ENCODE assay signal across 18 cellular contexts in genomic region chr2:176072292-176072669, GRCh38. TPM values are rescaled to one million over a fixed set of nuclear protein-coding genes. Genes with fewer than 3 reads are reported as not detected.
DNase-seq lines count a peak whose midpoint lies in the region; ATAC-seq, FAIRE-seq and TF ChIP-seq lines count a peak whose summit lies in the region.
"Had no signal": no experiment of that assay in that cellular context is flagged by ENCODE, and none has a peak within 500 bp of the region (broad histone marks: within the 10 kb centered on the region; RNA-seq: fewer than 3 reads in every experiment).

No MANE protein-coding gene starts in this region.

- H3K4me3 ChIP-seq in K562 = no peak overlapping the region
- H3K4me3 ChIP-seq in endothelial cell of umbilical vein (replicated peaks in 1 of 3; ENCODE audit: insufficient read depth in 1 of 3, low read depth in 1 of 3, low read length in 3 of 3) = no peak overlapping the region
- H3K4me3 ChIP-seq in aorta (ENCODE audit: low read length in 2 of 2) = no peak overlapping the region
- H3K4me3 ChIP-seq: GM23248, HAP-1 had no signal

- H3K9ac ChIP-seq in K562 (ENCODE audit: insufficient read depth in 1 of 2, low read depth in 2 of 2, low read length in 2 of 2) = no peak overlapping the region
- no peak overlapping the region for H3K9ac ChIP-seq in endothelial cell of umbilical vein (replicated peaks; ENCODE audit: extremely low read depth, insufficient read depth, low read length)
- H3K9ac ChIP-seq: GM23248 had no signal

- TF ChIP-seq CTCF in K562 (IDR thresholded peaks at IDR 0.05 in 2 of 3, conservative IDR thresholded peaks at IDR 0.05 in 1 of 3; ENCODE audit: insufficient read depth in 2 of 3, low read depth in 1 of 3, low read length in 3 of 3) (no peak), endothelial cell of umbilical vein (IDR thresholded peaks at IDR 0.05; ENCODE audit: extremely low read depth in 1 of 2, insufficient read depth in 1 of 2, low read depth in 1 of 2, low read length in 2 of 2) (no peak)

- in situ Hi-C loops in K562 (cut with MboI) = loop anchor here (10.0 kb wide), 1 partner anchor 387 kb away; no protein-coding TSS in a partner anchor

- H3K4me1 ChIP-seq in K562 (replicated peaks in 1 of 2; ENCODE audit: control insufficient read depth in 2 of 2, insufficient read depth in 2 of 2, low read length in 2 of 2) (peaks cover 3 to 20% of the 10 kb centered on the region in 2 experiments; a peak in 2 of 5 replicates), endothelial cell of umbilical vein (ENCODE audit: control insufficient read depth, extremely low read depth, insufficient read depth, low read length) (peaks cover 3% of the 10 kb centered on the region), aorta (ENCODE audit: control insufficient read depth in 1 of 2, insufficient read depth in 2 of 2, low read length in 2 of 2) (no peaks in the 10 kb centered on the region)

- dilution Hi-C loops in endothelial cell of umbilical vein (cut with MboI; ENCODE audit: extremely low pct_ligation_motif_present, low sequenced_read_pairs) = no loop called here

- POLR2A ChIA-PET in K562 (lab: Yijun Ruan, JAX) (interaction anchor here (0.6 to 1.2 kb wide), 2 partner anchors 19 to 58 kb away, joined by 3 to 4 read pairs; no protein-coding TSS in a partner anchor), endothelial cell of umbilical vein (lab: Charles Lee) (no interaction called here)

- TF ChIP-seq POLR2A in K562 (conservative IDR thresholded peaks at IDR 0.05) (no peak), endothelial cell of umbilical vein (IDR thresholded peaks at IDR 0.05; ENCODE audit: low read depth, low read length) (no peak)

- H3K27ac ChIP-seq in K562 (ENCODE audit: extremely low read depth, low read depth, low read length) (no peak overlapping the region), endothelial cell of umbilical vein (ENCODE audit: insufficient read depth, low read depth, low read length) (no peak overlapping the region), aorta (ENCODE audit: low read depth in 1 of 2, low read length in 2 of 2) (no peak overlapping the region)
- H3K27ac ChIP-seq: GM23248 had no signal

- peaks cover 75 to 76% of the 10 kb centered on the region in 2 experiments for H3K27me3 ChIP-seq in K562 (ENCODE audit: control insufficient read depth in 2 of 2, insufficient read depth in 2 of 2, low read length in 2 of 2)
- peaks cover 92 to 99% of the 10 kb centered on the region in 2 experiments for H3K27me3 ChIP-seq in endothelial cell of umbilical vein (ENCODE audit: control insufficient read depth in 2 of 2, insufficient read depth in 2 of 2, low read length in 2 of 2)
- no peaks in the 10 kb centered on the region for H3K27me3 ChIP-seq in aorta (ENCODE audit: control insufficient read depth in 1 of 2, insufficient read depth in 2 of 2, low read length in 1 of 2)

- H3K9me1 ChIP-seq in K562 (ENCODE audit: control insufficient read depth, insufficient read depth, low read length) (peaks cover 1% of the 10 kb centered on the region), endothelial cell of umbilical vein (replicated peaks; ENCODE audit: control insufficient read depth, extremely low read depth, insufficient read depth, low read length) (no peaks in the 10 kb centered on the region)

- WGBS in K562 (ENCODE audit: insufficient coverage, low coverage, missing lambda C conversion rate) = 2% methylated on average over 5 of the region's 5 CpGs
- 50 to 51% methylated on average over 5 of the region's 5 CpGs for WGBS in aorta, 2 donors

- BruUV-seq in K562 (replicated peaks; lab: Mats Ljungman, UMichigan) (no TSS peak), endothelial cell of umbilical vein (replicated peaks; lab: Mats Ljungman, UMichigan) (no TSS peak)

- H2AFZ ChIP-seq in K562 (ENCODE audit: low read depth, low read length) (no peak overlapping the region), endothelial cell of umbilical vein (ENCODE audit: low read depth, low read length) (no peak overlapping the region)
- H2AFZ ChIP-seq: GM23248 had no signal

- TF ChIP-seq EP300 in K562 (IDR thresholded peaks at IDR 0.05; ENCODE audit: low read length) = no peak

- no peak for TF ChIP-seq RAD21 in K562 (CRISPR knock-in tag; conservative IDR thresholded peaks at IDR 0.05 in 1 of 2, IDR thresholded peaks at IDR 0.05 in 1 of 2)

- CTCF ChIA-PET in K562 (lab: Yijun Ruan, JAX; ENCODE audit: low intra/inter-chr PET ratio) = no interaction called here
- CTCF ChIA-PET in endothelial cell of umbilical vein (lab: Charles Lee) = interaction anchor here (1.5 kb wide), 1 partner anchor 26 kb away, joined by 3 read pairs; no protein-coding TSS in a partner anchor

- H3K36me3 ChIP-seq in K562 (ENCODE audit: control insufficient read depth, insufficient read depth, low read length) = no peaks in the 10 kb centered on the region
- no peaks in the 10 kb centered on the region for H3K36me3 ChIP-seq in endothelial cell of umbilical vein (ENCODE audit: control insufficient read depth in 2 of 2, extremely low read depth in 1 of 2, insufficient read depth in 2 of 2, low read length in 2 of 2)
- H3K36me3 ChIP-seq in aorta (ENCODE audit: control insufficient read depth in 1 of 2, insufficient read depth in 2 of 2, low read length in 1 of 2) = no peaks in the 10 kb centered on the region
- H3K36me3 ChIP-seq: HAP-1 had no signal

- FAIRE-seq in K562 (lab: Jason Lieb, UNC) (no peak), endothelial cell of umbilical vein (lab: Jason Lieb, UNC) (no peak)
- FAIRE-seq: G401.6, GM12892, H54 had no signal

- H3K79me2 ChIP-seq in K562 (ENCODE audit: control insufficient read depth, insufficient read depth, low read length) (no peaks in the 10 kb centered on the region), endothelial cell of umbilical vein (ENCODE audit: control insufficient read depth, insufficient read depth, low read length) (no peaks in the 10 kb centered on the region)

- H3K4me2 ChIP-seq in K562 (ENCODE audit: insufficient read depth, low read length) (no peak overlapping the region), endothelial cell of umbilical vein (ENCODE audit: insufficient read depth, low read length) (no peak overlapping the region)

- H4K20me1 ChIP-seq in K562 (replicated peaks; ENCODE audit: control insufficient read depth, insufficient read depth, low read length) (no peaks in the 10 kb centered on the region; the same call in 1 of the 2 replicates), endothelial cell of umbilical vein (replicated peaks; ENCODE audit: control insufficient read depth, extremely low read depth, insufficient read depth, low read length) (peaks cover 2% of the 10 kb centered on the region)

- DNase-seq in K562 (ENCODE audit: extremely low read depth in 1 of 4, low spot score in 3 of 4) = no peak
- no peak for DNase-seq in endothelial cell of umbilical vein (ENCODE audit: low read depth, low spot score)
- DNase-seq in retina = peak; percentile 9
- no peak for DNase-seq in aorta
- DNase-seq in NCI-H146 treated with DMSO at 0.1 percent for 48 hours (lab: John Stamatoyannopoulos, UW; ENCODE audit: unreplicated experiment) = no peak
- DNase-seq: C1 segment of cervical spinal cord; CD4-positive, alpha-beta memory T cell; COR-L47; DMS153; DND-41; GM23248; HFFc6 had no signal

- ATAC-seq in K562 (no peak), aorta (ENCODE audit: low FRiP score) (no peak)

- intact Hi-C loops in K562 (cut with micrococcal nuclease) (loop anchor here (10.0 kb wide), 1 partner anchor 207 kb away; no protein-coding TSS in a partner anchor), endothelial cell of umbilical vein (cut with micrococcal nuclease) (no loop called here), aorta (cut with DNase I) (no loop called here)

- H3K9me3 ChIP-seq in K562 (replicated peaks; ENCODE audit: control insufficient read depth, insufficient read depth, low read depth, low read length) (no peaks in the 10 kb centered on the region), endothelial cell of umbilical vein (replicated peaks; ENCODE audit: control insufficient read depth, insufficient read depth, low read length) (no peaks in the 10 kb centered on the region), aorta (ENCODE audit: control insufficient read depth, low read length) (peaks cover 3% of the 10 kb centered on the region)
- H3K9me3 ChIP-seq: HAP-1 had no signal

RNA-seq across cellular contexts. Expression of gene EVX2, which starts 11.5 kb away (rescaled TPM):
- total RNA-seq in K562 (2011; cell fraction: chromatin; rRNA removed; ENCODE audit: low replicate concordance) = 0.09 TPM in 1 of 2 replicates, not detected in the other
- total RNA-seq in K562 (2011; cell fraction: nucleolus; rRNA removed) = not detected in 2 replicates
- 0.07 TPM in 1 of 2 replicates, not detected in the other for total RNA-seq in K562 (2011; cell fraction: nucleoplasm; rRNA removed)
- 0.04 TPM in 1 of 2 replicates, not detected in the other for total RNA-seq in K562 (2014; rRNA removed)
- total RNA-seq in K562 (2014; rRNA removed; fragmentation: Illumina TruSeq; extraction: Trizol) = not detected in 2 replicates
- total RNA-seq in K562 (2015; rRNA removed; fragmentation: Illumina TruSeq; extraction: Trizol) = not detected in 2 replicates
- total RNA-seq in K562 (2021) = not detected in 2 replicates
- polyA plus RNA-seq in K562 (2011; rRNA removed) = not detected in 2 replicates
- not detected in 2 replicates for polyA plus RNA-seq in K562 (2011; cell fraction: cytosol; rRNA removed)
- polyA plus RNA-seq in K562 (2011; cell fraction: nucleus; rRNA removed) = not detected in 2 replicates
- 0.01 TPM in 1 of 2 replicates, not detected in the other for polyA plus RNA-seq in K562 (2012)
- not detected in 2 replicates for polyA plus RNA-seq in K562 (2014; fragmentation: Illumina TruSeq; extraction: Trizol)
- not detected for polyA plus RNA-seq in K562 (2014; fragmentation: Nextera tagmentation; extraction: Ambion mirVana)
- polyA plus RNA-seq in K562 (2014; rRNA removed) = not detected in 2 replicates
- not detected in 2 replicates for polyA minus RNA-seq in K562 (2011; rRNA and poly(A)+ RNA removed)
- polyA minus RNA-seq in K562 (2011; cell fraction: cytosol; rRNA and poly(A)+ RNA removed) = not detected in 2 replicates
- not detected in 2 replicates for polyA minus RNA-seq in K562 (2011; cell fraction: nucleus; rRNA and poly(A)+ RNA removed)
- total RNA-seq in endothelial cell of umbilical vein = not detected in 2 replicates
- not detected in 2 replicates for polyA plus RNA-seq in endothelial cell of umbilical vein
- polyA plus RNA-seq in endothelial cell of umbilical vein (2011; cell fraction: cytosol; rRNA removed) = not detected in 2 replicates
- polyA plus RNA-seq in endothelial cell of umbilical vein (2011; cell fraction: nucleus; rRNA removed) = not detected in 2 replicates
- not detected in 2 replicates for polyA plus RNA-seq in endothelial cell of umbilical vein (2012)
- polyA minus RNA-seq in endothelial cell of umbilical vein = not detected in 2 replicates
- not detected for polyA minus RNA-seq in endothelial cell of umbilical vein (2011; cell fraction: cytosol; rRNA and poly(A)+ RNA removed)
- polyA minus RNA-seq in endothelial cell of umbilical vein (2011; cell fraction: nucleus; rRNA and poly(A)+ RNA removed) = not detected in 2 replicates
- not detected for total RNA-seq in aorta
- polyA plus RNA-seq in aorta = not detected
- total RNA-seq: A172; CD4-positive, alpha-beta memory T cell; GM23248; HFFc6 had no signal
- polyA plus RNA-seq: BJ; CD4-positive, alpha-beta memory T cell; GM23248 had no signal

RNA-seq across cellular contexts. Expression of gene HOXD13, which starts 20.2 kb away (rescaled TPM):
- not detected in 2 replicates for total RNA-seq in K562 (2011; cell fraction: chromatin; rRNA removed; ENCODE audit: low replicate concordance)
- total RNA-seq in K562 (2011; cell fraction: nucleolus; rRNA removed) = not detected in 2 replicates
- not detected in 2 replicates for total RNA-seq in K562 (2011; cell fraction: nucleoplasm; rRNA removed)
- not detected in 2 replicates for total RNA-seq in K562 (2014; rRNA removed)
- not detected in 2 replicates for total RNA-seq in K562 (2014; rRNA removed; fragmentation: Illumina TruSeq; extraction: Trizol)
- not detected in 2 replicates for total RNA-seq in K562 (2015; rRNA removed; fragmentation: Illumina TruSeq; extraction: Trizol)
- total RNA-seq in K562 (2021) = not detected in 2 replicates
- 0.03 TPM in 1 of 2 replicates, not detected in the other for polyA plus RNA-seq in K562 (2011; rRNA removed)
- polyA plus RNA-seq in K562 (2011; cell fraction: cytosol; rRNA removed) = 0.07 TPM in 1 of 2 replicates, not detected in the other
- polyA plus RNA-seq in K562 (2011; cell fraction: nucleus; rRNA removed) = not detected in 2 replicates
- 0.04 TPM in 1 of 2 replicates, not detected in the other for polyA plus RNA-seq in K562 (2012)
- 0.04 TPM in 1 of 2 replicates, not detected in the other for polyA plus RNA-seq in K562 (2014; fragmentation: Illumina TruSeq; extraction: Trizol)
- not detected for polyA plus RNA-seq in K562 (2014; fragmentation: Nextera tagmentation; extraction: Ambion mirVana)
- polyA plus RNA-seq in K562 (2014; rRNA removed) = not detected in 2 replicates
- polyA minus RNA-seq in K562 (2011; rRNA and poly(A)+ RNA removed) = not detected in 2 replicates
- polyA minus RNA-seq in K562 (2011; cell fraction: cytosol; rRNA and poly(A)+ RNA removed) = not detected in 2 replicates
- polyA minus RNA-seq in K562 (2011; cell fraction: nucleus; rRNA and poly(A)+ RNA removed) = not detected in 2 replicates
- total RNA-seq in endothelial cell of umbilical vein = not detected in 2 replicates
- not detected in 2 replicates for polyA plus RNA-seq in endothelial cell of umbilical vein
- polyA plus RNA-seq in endothelial cell of umbilical vein (2011; cell fraction: cytosol; rRNA removed) = not detected in 2 replicates
- not detected in 2 replicates for polyA plus RNA-seq in endothelial cell of umbilical vein (2011; cell fraction: nucleus; rRNA removed)
- polyA plus RNA-seq in endothelial cell of umbilical vein (2012) = not detected in 2 replicates
- polyA minus RNA-seq in endothelial cell of umbilical vein = not detected in 2 replicates
- not detected for polyA minus RNA-seq in endothelial cell of umbilical vein (2011; cell fraction: cytosol; rRNA and poly(A)+ RNA removed)
- not detected in 2 replicates for polyA minus RNA-seq in endothelial cell of umbilical vein (2011; cell fraction: nucleus; rRNA and poly(A)+ RNA removed)
- not detected for total RNA-seq in aorta
- not detected for polyA plus RNA-seq in aorta
- total RNA-seq: CD4-positive, alpha-beta memory T cell had no signal
- polyA plus RNA-seq: CD4-positive, alpha-beta memory T cell had no signal

RNA-seq across cellular contexts. Expression of gene HOXD12, which starts 27.3 kb away (rescaled TPM):
- not detected in 2 replicates for total RNA-seq in K562 (2011; cell fraction: chromatin; rRNA removed; ENCODE audit: low replicate concordance)
- not detected in 2 replicates for total RNA-seq in K562 (2011; cell fraction: nucleolus; rRNA removed)
- total RNA-seq in K562 (2011; cell fraction: nucleoplasm; rRNA removed) = not detected in 2 replicates
- not detected in 2 replicates for total RNA-seq in K562 (2014; rRNA removed)
- total RNA-seq in K562 (2014; rRNA removed; fragmentation: Illumina TruSeq; extraction: Trizol) = not detected in 2 replicates
- total RNA-seq in K562 (2015; rRNA removed; fragmentation: Illumina TruSeq; extraction: Trizol) = not detected in 2 replicates
- not detected in 2 replicates for total RNA-seq in K562 (2021)
- polyA plus RNA-seq in K562 (2011; rRNA removed) = not detected in 2 replicates
- polyA plus RNA-seq in K562 (2011; cell fraction: cytosol; rRNA removed) = not detected in 2 replicates
- polyA plus RNA-seq in K562 (2011; cell fraction: nucleus; rRNA removed) = not detected in 2 replicates
- polyA plus RNA-seq in K562 (2012) = not detected in 2 replicates
- polyA plus RNA-seq in K562 (2014; fragmentation: Illumina TruSeq; extraction: Trizol) = not detected in 2 replicates
- not detected for polyA plus RNA-seq in K562 (2014; fragmentation: Nextera tagmentation; extraction: Ambion mirVana)
- polyA plus RNA-seq in K562 (2014; rRNA removed) = not detected in 2 replicates
- polyA minus RNA-seq in K562 (2011; rRNA and poly(A)+ RNA removed) = not detected in 2 replicates
- not detected in 2 replicates for polyA minus RNA-seq in K562 (2011; cell fraction: cytosol; rRNA and poly(A)+ RNA removed)
- polyA minus RNA-seq in K562 (2011; cell fraction: nucleus; rRNA and poly(A)+ RNA removed) = not detected in 2 replicates
- not detected in 2 replicates for total RNA-seq in endothelial cell of umbilical vein
- not detected in 2 replicates for polyA plus RNA-seq in endothelial cell of umbilical vein
- polyA plus RNA-seq in endothelial cell of umbilical vein (2011; cell fraction: cytosol; rRNA removed) = not detected in 2 replicates
- polyA plus RNA-seq in endothelial cell of umbilical vein (2011; cell fraction: nucleus; rRNA removed) = not detected in 2 replicates
- not detected in 2 replicates for polyA plus RNA-seq in endothelial cell of umbilical vein (2012)
- not detected in 2 replicates for polyA minus RNA-seq in endothelial cell of umbilical vein
- polyA minus RNA-seq in endothelial cell of umbilical vein (2011; cell fraction: cytosol; rRNA and poly(A)+ RNA removed) = not detected
- polyA minus RNA-seq in endothelial cell of umbilical vein (2011; cell fraction: nucleus; rRNA and poly(A)+ RNA removed) = not detected in 2 replicates
- total RNA-seq in aorta = not detected
- polyA plus RNA-seq in aorta = not detected
- total RNA-seq: A172; CD4-positive, alpha-beta memory T cell had no signal
- polyA plus RNA-seq: BJ; CD4-positive, alpha-beta memory T cell had no signal

RNA-seq across cellular contexts. Expression of gene HOXD11, which starts 34.8 kb away (rescaled TPM):
- total RNA-seq in K562 (2011; cell fraction: chromatin; rRNA removed; ENCODE audit: low replicate concordance) = not detected in 2 replicates
- total RNA-seq in K562 (2011; cell fraction: nucleolus; rRNA removed) = not detected in 2 replicates
- not detected in 2 replicates for total RNA-seq in K562 (2011; cell fraction: nucleoplasm; rRNA removed)
- total RNA-seq in K562 (2014; rRNA removed) (not detected in 2 replicates), K562 (2014; rRNA removed; fragmentation: Illumina TruSeq; extraction: Trizol) (not detected in 2 replicates), K562 (2015; rRNA removed; fragmentation: Illumina TruSeq; extraction: Trizol) (not detected in 2 replicates), K562 (2021) (not detected in 2 replicates), endothelial cell of umbilical vein (not detected in 2 replicates), aorta (under 1 TPM in 1 of 2 donors, not detected in 1; 0.29 TPM)
- polyA plus RNA-seq in K562 (2011; rRNA removed) (not detected in 2 replicates), K562 (2014; fragmentation: Illumina TruSeq; extraction: Trizol) (not detected in 2 replicates), K562 (2014; fragmentation: Nextera tagmentation; extraction: Ambion mirVana) (not detected), K562 (2014; rRNA removed) (not detected in 2 replicates), endothelial cell of umbilical vein (not detected in 2 replicates), aorta (not detected)
- polyA plus RNA-seq in K562 (2011; cell fraction: cytosol; rRNA removed) = not detected in 2 replicates
- polyA plus RNA-seq in K562 (2011; cell fraction: nucleus; rRNA removed) = not detected in 2 replicates
- polyA plus RNA-seq in K562 (2012) = not detected in 2 replicates
- not detected in 2 replicates for polyA minus RNA-seq in K562 (2011; rRNA and poly(A)+ RNA removed)
- polyA minus RNA-seq in K562 (2011; cell fraction: cytosol; rRNA and poly(A)+ RNA removed) = not detected in 2 replicates
- not detected in 2 replicates for polyA minus RNA-seq in K562 (2011; cell fraction: nucleus; rRNA and poly(A)+ RNA removed)
- not detected in 2 replicates for polyA plus RNA-seq in endothelial cell of umbilical vein (2011; cell fraction: cytosol; rRNA removed)
- not detected in 2 replicates for polyA plus RNA-seq in endothelial cell of umbilical vein (2011; cell fraction: nucleus; rRNA removed)
- not detected in 2 replicates for polyA plus RNA-seq in endothelial cell of umbilical vein (2012)
- polyA minus RNA-seq in endothelial cell of umbilical vein = not detected in 2 replicates
- polyA minus RNA-seq in endothelial cell of umbilical vein (2011; cell fraction: cytosol; rRNA and poly(A)+ RNA removed) = 1.0 TPM
- polyA minus RNA-seq in endothelial cell of umbilical vein (2011; cell fraction: nucleus; rRNA and poly(A)+ RNA removed) = not detected in 2 replicates
- total RNA-seq: CD4-positive, alpha-beta memory T cell had no signal
- polyA plus RNA-seq: CD4-positive, alpha-beta memory T cell had no signal

RNA-seq across cellular contexts. Expression of gene HOXD10, which starts 44.3 kb away (rescaled TPM):
- total RNA-seq in K562 (2011; cell fraction: chromatin; rRNA removed; ENCODE audit: low replicate concordance) = not detected in 2 replicates
- not detected in 2 replicates for total RNA-seq in K562 (2011; cell fraction: nucleolus; rRNA removed)
- total RNA-seq in K562 (2011; cell fraction: nucleoplasm; rRNA removed) = not detected in 2 replicates
- total RNA-seq in K562 (2014; rRNA removed) (not detected in 2 replicates), K562 (2014; rRNA removed; fragmentation: Illumina TruSeq; extraction: Trizol) (not detected in 2 replicates), K562 (2015; rRNA removed; fragmentation: Illumina TruSeq; extraction: Trizol) (not detected in 2 replicates), K562 (2021) (not detected in 2 replicates), endothelial cell of umbilical vein (not detected in 2 replicates), aorta (1 to 10 TPM in 1 of 2 donors, not detected in 1; 1.4 TPM)
- polyA plus RNA-seq in K562 (2011; rRNA removed) (not detected in 2 replicates), K562 (2014; fragmentation: Illumina TruSeq; extraction: Trizol) (not detected in 2 replicates), K562 (2014; fragmentation: Nextera tagmentation; extraction: Ambion mirVana) (not detected), K562 (2014; rRNA removed) (not detected in 2 replicates), endothelial cell of umbilical vein (not detected in 2 replicates), aorta (not detected)
- polyA plus RNA-seq in K562 (2011; cell fraction: cytosol; rRNA removed) = not detected in 2 replicates
- polyA plus RNA-seq in K562 (2011; cell fraction: nucleus; rRNA removed) = not detected in 2 replicates
- polyA plus RNA-seq in K562 (2012) = not detected in 2 replicates
- not detected in 2 replicates for polyA minus RNA-seq in K562 (2011; rRNA and poly(A)+ RNA removed)
- not detected in 2 replicates for polyA minus RNA-seq in K562 (2011; cell fraction: cytosol; rRNA and poly(A)+ RNA removed)
- polyA minus RNA-seq in K562 (2011; cell fraction: nucleus; rRNA and poly(A)+ RNA removed) = not detected in 2 replicates
- polyA plus RNA-seq in endothelial cell of umbilical vein (2011; cell fraction: cytosol; rRNA removed) = not detected in 2 replicates
- not detected in 2 replicates for polyA plus RNA-seq in endothelial cell of umbilical vein (2011; cell fraction: nucleus; rRNA removed)
- polyA plus RNA-seq in endothelial cell of umbilical vein (2012) = not detected in 2 replicates
- polyA minus RNA-seq in endothelial cell of umbilical vein = not detected in 2 replicates
- polyA minus RNA-seq in endothelial cell of umbilical vein (2011; cell fraction: cytosol; rRNA and poly(A)+ RNA removed) = not detected
- not detected in 2 replicates for polyA minus RNA-seq in endothelial cell of umbilical vein (2011; cell fraction: nucleus; rRNA and poly(A)+ RNA removed)
- total RNA-seq: CD4-positive, alpha-beta memory T cell had no signal
- polyA plus RNA-seq: CD4-positive, alpha-beta memory T cell had no signal
